ENCODE assay signal across 16 cellular contexts in the genomic region with DNA sequence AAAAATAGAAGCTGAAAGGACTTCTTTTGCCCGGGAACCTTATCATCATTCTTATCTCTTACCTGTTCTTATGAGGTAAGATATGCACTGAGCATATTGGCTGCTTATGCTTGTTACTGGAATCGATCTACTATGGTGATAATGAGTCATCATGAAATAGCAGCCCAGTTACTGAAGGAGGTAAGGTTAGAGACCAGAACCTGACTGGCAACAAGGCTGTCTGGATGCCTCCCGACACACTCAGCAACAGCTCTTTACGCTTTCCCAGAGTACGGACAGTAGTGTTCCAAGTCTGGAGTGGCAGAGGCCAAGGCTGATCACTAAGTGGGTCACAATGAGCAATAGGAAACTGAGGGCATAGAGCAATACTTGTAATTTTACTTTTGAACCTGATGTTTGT.
A peak's percentile ranks its signal among the peaks of the same experiment; 100 is the strongest.
DNase-seq lines count a peak whose midpoint lies in the region; TF ChIP-seq lines count a peak whose summit lies in the region.
"Had no signal": no experiment of that assay in that cellular context is flagged by ENCODE, and none has a peak within 500 bp of the region (broad histone marks: within the 10 kb centered on the region; RNA-seq: fewer than 3 reads in every experiment).

No MANE protein-coding gene starts in this region.

- peaks cover 0 to 18% (median 7%) of the 10 kb centered on the region in 5 donors for H3K9me3 Mint-ChIP-seq in CD8-positive, alpha-beta memory T cell

- H3K79me2 ChIP-seq in osteoblast (ENCODE audit: insufficient read depth, low read length) = no peaks in the 10 kb centered on the region

- no peaks in the 10 kb centered on the region for H3K36me3 Mint-ChIP-seq in CD8-positive, alpha-beta memory T cell

- POLR2A ChIA-PET in CD8-positive, alpha-beta memory T cell (lab: Charles Lee) = no interaction called here

- no peaks in the 10 kb centered on the region for H4K20me1 ChIP-seq in osteoblast (ENCODE audit: insufficient read depth, low read length)

- H3K27ac ChIP-seq in osteoblast (ENCODE audit: low read depth, low read length) (no peak overlapping the region), brain microvascular endothelial cell (no peak overlapping the region)
- no peak overlapping the region for H3K27ac ChIP-seq in CD8-positive, alpha-beta memory T cell (ENCODE audit: low read depth, low read length)
- H3K27ac ChIP-seq: right lobe of liver had no signal

- H3K36me3 ChIP-seq in osteoblast (ENCODE audit: insufficient read depth, low read length) (no peaks in the 10 kb centered on the region), brain microvascular endothelial cell (replicated peaks) (no peaks in the 10 kb centered on the region)
- H3K36me3 ChIP-seq in CD8-positive, alpha-beta memory T cell (ENCODE audit: insufficient read depth, low read length) = no peaks in the 10 kb centered on the region
- H3K36me3 ChIP-seq: right lobe of liver had no signal

- TF ChIP-seq CTCF in osteoblast (IDR thresholded peaks at IDR 0.05; ENCODE audit: extremely low read depth, low read depth, low read length) (no peak), brain microvascular endothelial cell (IDR thresholded peaks at IDR 0.05; ENCODE audit: low read depth, low read length, missing control alignments) (no peak)

- in situ Hi-C loops in brain microvascular endothelial cell (cut with HindIII; ENCODE audit: low pct_ligation_motif_present, low sequenced_read_pairs) = no loop called here

- H3K9me3 ChIP-seq in osteoblast (ENCODE audit: low read depth, low read length) = no peaks in the 10 kb centered on the region
- no peaks in the 10 kb centered on the region for H3K9me3 ChIP-seq in CD8-positive, alpha-beta memory T cell (ENCODE audit: low read length)
- H3K9me3 ChIP-seq: right lobe of liver had no signal

- no peaks in the 10 kb centered on the region for H3K4me1 ChIP-seq in osteoblast (ENCODE audit: insufficient read depth, low read length)
- no peaks in the 10 kb centered on the region for H3K4me1 ChIP-seq in CD8-positive, alpha-beta memory T cell (ENCODE audit: insufficient read depth, low read length)
- H3K4me1 ChIP-seq: right lobe of liver had no signal

- H3K27me3 Mint-ChIP-seq in CD8-positive, alpha-beta memory T cell = no peaks in the 10 kb centered on the region

- peak overlapping the region in 1 of 8 donors; percentile 6 for H3K27ac Mint-ChIP-seq in CD8-positive, alpha-beta memory T cell

- peak overlapping the region; percentile 20 for H3K4me2 ChIP-seq in osteoblast (ENCODE audit: insufficient read depth, low read length)

- DNase-seq in DMS153 (lab: John Stamatoyannopoulos, UW) (peak; percentile 23), NCI-H146 (lab: John Stamatoyannopoulos, UW) (peak; percentile 91), cerebellum (ENCODE audit: low spot score) (peak; percentile 7), osteoblast (ENCODE audit: insufficient read length, low spot score, missing footprints) (no peak), NCI-H446 treated with DMSO at 0.1 percent for 48 hours (lab: John Stamatoyannopoulos, UW) (no peak), brain microvascular endothelial cell (no peak), NCI-H187 (lab: John Stamatoyannopoulos, UW) (no peak)
- DNase-seq in CD8-positive, alpha-beta memory T cell = no peak
- DNase-seq: activated CD4-positive, alpha-beta T cell treated with anti-CD3 and anti-CD28 coated beads for 1 hour; activated T-cell treated with anti-CD3 and anti-CD28 coated beads, Interleukin-2, amount 50 U/mL, for 4 hours; effector CD4-positive, alpha-beta T cell; foreskin melanocyte; NCI-H2081; right lobe of liver; stimulated activated naive CD8-positive, alpha-beta T cell treated with anti-CD3 and anti-CD28 coated beads, Interleukin-15, Interleukin-2, amounts not matched to agents 100 U/mL and 50 U/mL, for 24 hours had no signal

- H3K4me3 ChIP-seq in osteoblast (ENCODE audit: insufficient read depth, low read length) (no peak overlapping the region), brain microvascular endothelial cell (ENCODE audit: low read depth, low read length) (no peak overlapping the region)
- H3K4me3 ChIP-seq in CD8-positive, alpha-beta memory T cell (ENCODE audit: low read length) = no peak overlapping the region
- H3K4me3 ChIP-seq: K562, right lobe of liver had no signal

- H3K4me3 Mint-ChIP-seq in CD8-positive, alpha-beta memory T cell = no peak overlapping the region
- H3K4me3 Mint-ChIP-seq: activated T-cell treated with anti-CD3 and anti-CD28 coated beads, Interleukin-2, amount 50 U/mL, for 4 hours had no signal

- CTCF ChIA-PET in CD8-positive, alpha-beta memory T cell (lab: Charles Lee) = no interaction called here

- no peaks in the 10 kb centered on the region for H3K27me3 ChIP-seq in osteoblast (ENCODE audit: insufficient read depth, low read length)
- no peaks in the 10 kb centered on the region for H3K27me3 ChIP-seq in brain microvascular endothelial cell (replicated peaks)
- H3K27me3 ChIP-seq in CD8-positive, alpha-beta memory T cell (ENCODE audit: insufficient read depth, low read length, poor library complexity, severe bottlenecking) = no peaks in the 10 kb centered on the region
- H3K27me3 ChIP-seq: right lobe of liver had no signal

- H3K4me1 Mint-ChIP-seq in CD8-positive, alpha-beta memory T cell = no peaks in the 10 kb centered on the region

- no peak overlapping the region for H2AFZ ChIP-seq in osteoblast (ENCODE audit: low read length)

Comparison
In these comparisons a context has a peak if more than half of its experiments do, and no peak if none do; other contexts are left out.
1. DNase-seq: peak in DMS153 (single experiment), NCI-H146 (single experiment) and cerebellum (single experiment); none in osteoblast (single experiment), NCI-H446 treated with DMSO at 0.1 percent for 48 hours (single experiment), brain microvascular endothelial cell (single experiment), CD8-positive, alpha-beta memory T cell (0 of 5) and NCI-H187 (0 of 2).